34 cellular contexts compared by ENCODE assay signal in genomic region chr13:112098699-112099098, GRCh38. TPM values are rescaled to one million over a fixed set of nuclear protein-coding genes. Genes with fewer than 3 reads are reported as not detected.
"Had no signal": no experiment of that assay in that cellular context is flagged by ENCODE, and none has a peak within 500 bp of the region (broad histone marks: within the 10 kb centered on the region; RNA-seq: fewer than 3 reads in every experiment).

No MANE protein-coding gene starts in this region.

- H3K9me3 ChIP-seq: ascending aorta, breast epithelium, gastrocnemius medialis, heart left ventricle had no signal

- H3K4me1 Mint-ChIP-seq: activated CD4-positive, alpha-beta memory T cell treated with anti-CD3 and anti-CD28 coated beads, Interleukin-2, amount 10 ng/mL, durations not matched to agents 7 days and 5 days; activated CD4-positive, alpha-beta T cell treated with anti-CD3 and anti-CD28 coated beads, Interleukin-2, amount 10 ng/mL, durations not matched to agents 7 days and 5 days; activated naive CD4-positive, alpha-beta T cell treated with anti-CD3 and anti-CD28 coated beads, Interleukin-2, amount 10 ng/mL, durations not matched to agents 7 days and 5 days; activated naive CD8-positive, alpha-beta T cell treated with anti-CD3 and anti-CD28 coated beads, Interleukin-2, amount 10 ng/mL, durations not matched to agents 7 days and 5 days; endodermal cell had no signal

- DNase-seq: activated CD4-positive, alpha-beta memory T cell treated with anti-CD3 and anti-CD28 coated beads, Interleukin-2, amount 10 ng/mL, durations not matched to agents 7 days and 5 days; activated CD4-positive, alpha-beta T cell treated with anti-CD3 and anti-CD28 coated beads for 1 hour; activated CD4-positive, alpha-beta T cell treated with anti-CD3 and anti-CD28 coated beads for 4 hours; activated CD4-positive, alpha-beta T cell treated with anti-CD3 and anti-CD28 coated beads, Interleukin-2, amount 10 ng/mL, durations not matched to agents 7 days and 5 days; activated CD4-positive, alpha-beta T cell treated with anti-CD3 and anti-CD28 coated beads, Interleukin-2, amount 50 U/mL, for 4 hours; activated CD4-positive, CD25-positive, alpha-beta regulatory T cell; activated CD8-positive, alpha-beta memory T cell treated with anti-CD3 and anti-CD28 coated beads, Interleukin-2, amount 50 U/mL, for 48 hours; activated gamma-delta T cell; activated naive CD4-positive, alpha-beta T cell; activated naive CD4-positive, alpha-beta T cell treated with anti-CD3 and anti-CD28 coated beads, Interleukin-2, amount 10 ng/mL, durations not matched to agents 7 days and 5 days; activated naive CD8-positive, alpha-beta T cell treated with anti-CD3 and anti-CD28 coated beads, Interleukin-2, amount 10 ng/mL, durations not matched to agents 7 days and 5 days; activated T-cell treated with anti-CD3 and anti-CD28 coated beads for 4 hours; activated T-cell treated with anti-CD3 and anti-CD28 coated beads, Interleukin-2, amount 50 U/mL, for 24 hours; activated T-cell treated with anti-CD3 and anti-CD28 coated beads, Interleukin-2, amount 50 U/mL, for 72 hours; central memory CD4-positive, alpha-beta T cell; cerebellar nuclear complex; dorsolateral prefrontal cortex; effector memory CD4-positive, alpha-beta T cell; endodermal cell; foreskin keratinocyte; gastrocnemius medialis; glutamatergic neuron; heart left ventricle; T-helper 1 cell; T-helper 17 cell had no signal

- H3K36me3 Mint-ChIP-seq: activated naive CD4-positive, alpha-beta T cell treated with anti-CD3 and anti-CD28 coated beads, Interleukin-2, amount 10 ng/mL, durations not matched to agents 7 days and 5 days; activated naive CD4-positive, alpha-beta T cell treated with anti-CD3 and anti-CD28 coated beads, Interleukin-2, amount 50 U/mL, for 72 hours; activated naive CD8-positive, alpha-beta T cell treated with anti-CD3 and anti-CD28 coated beads, Interleukin-2, amount 10 ng/mL, durations not matched to agents 7 days and 5 days had no signal

- H3K4me3 ChIP-seq: ascending aorta, breast epithelium, cardiac muscle cell, coronary artery, dorsolateral prefrontal cortex, gastrocnemius medialis, heart left ventricle had no signal

- H3K36me3 ChIP-seq: ascending aorta, breast epithelium, cardiac muscle cell, gastrocnemius medialis, heart left ventricle had no signal

- H3K27me3 ChIP-seq: ascending aorta had no signal

- H3K4me1 ChIP-seq: ascending aorta, breast epithelium, foreskin keratinocyte, gastrocnemius medialis had no signal

- ATAC-seq: activated naive CD4-positive, alpha-beta T cell treated with anti-CD3 and anti-CD28 coated beads, Interleukin-2, amount 50 U/mL, for 72 hours; activated T-cell treated with anti-CD3 and anti-CD28 coated beads, Interleukin-2, amount 50 U/mL, for 72 hours; esophagus mucosa; foreskin keratinocyte; gastrocnemius medialis; heart left ventricle; T-helper 17 cell had no signal

- H3K27ac Mint-ChIP-seq: activated CD4-positive, alpha-beta memory T cell treated with anti-CD3 and anti-CD28 coated beads, Interleukin-2, amount 10 ng/mL, durations not matched to agents 7 days and 5 days; activated CD4-positive, alpha-beta T cell treated with anti-CD3 and anti-CD28 coated beads, Interleukin-2, amount 10 ng/mL, durations not matched to agents 7 days and 5 days; activated naive CD4-positive, alpha-beta T cell treated with anti-CD3 and anti-CD28 coated beads, Interleukin-2, amount 10 ng/mL, durations not matched to agents 7 days and 5 days; activated naive CD4-positive, alpha-beta T cell treated with anti-CD3 and anti-CD28 coated beads, Interleukin-2, amount 50 U/mL, for 72 hours; activated naive CD8-positive, alpha-beta T cell treated with anti-CD3 and anti-CD28 coated beads, Interleukin-2, amount 10 ng/mL, durations not matched to agents 7 days and 5 days; activated T-cell treated with anti-CD3 and anti-CD28 coated beads, Interleukin-2, amount 50 U/mL, for 24 hours; activated T-cell treated with anti-CD3 and anti-CD28 coated beads, Interleukin-2, amount 50 U/mL, for 72 hours; dendritic cell treated with granulocyte-macrophage colony-stimulating factor and Interleukin-4, amounts not matched to agents 40 ng/mL and 50 ng/mL, for 4 days; endodermal cell; T-helper 17 cell had no signal

- H3K4me3 Mint-ChIP-seq: activated CD4-positive, alpha-beta memory T cell treated with anti-CD3 and anti-CD28 coated beads, Interleukin-2, amount 10 ng/mL, durations not matched to agents 7 days and 5 days; activated CD4-positive, alpha-beta T cell treated with anti-CD3 and anti-CD28 coated beads, Interleukin-2, amount 10 ng/mL, durations not matched to agents 7 days and 5 days; activated naive CD4-positive, alpha-beta T cell treated with anti-CD3 and anti-CD28 coated beads, Interleukin-2, amount 10 ng/mL, durations not matched to agents 7 days and 5 days; activated naive CD8-positive, alpha-beta T cell treated with anti-CD3 and anti-CD28 coated beads, Interleukin-2, amount 10 ng/mL, durations not matched to agents 7 days and 5 days; activated T-cell treated with anti-CD3 and anti-CD28 coated beads, Interleukin-2, amount 50 U/mL, for 24 hours; activated T-cell treated with anti-CD3 and anti-CD28 coated beads, Interleukin-2, amount 50 U/mL, for 72 hours; brain; dendritic cell treated with granulocyte-macrophage colony-stimulating factor and Interleukin-4, amounts not matched to agents 40 ng/mL and 50 ng/mL, for 4 days; endodermal cell; T-helper 17 cell had no signal

- H3K27ac ChIP-seq: ascending aorta, breast epithelium, cardiac muscle cell, coronary artery, foreskin keratinocyte, gastrocnemius medialis, heart left ventricle had no signal

- H3K9me3 Mint-ChIP-seq: activated CD4-positive, alpha-beta memory T cell treated with anti-CD3 and anti-CD28 coated beads, Interleukin-2, amount 10 ng/mL, durations not matched to agents 7 days and 5 days; activated CD4-positive, alpha-beta T cell treated with anti-CD3 and anti-CD28 coated beads, Interleukin-2, amount 10 ng/mL, durations not matched to agents 7 days and 5 days; activated naive CD4-positive, alpha-beta T cell treated with anti-CD3 and anti-CD28 coated beads, Interleukin-2, amount 10 ng/mL, durations not matched to agents 7 days and 5 days; activated naive CD4-positive, alpha-beta T cell treated with anti-CD3 and anti-CD28 coated beads, Interleukin-2, amount 50 U/mL, for 72 hours; activated naive CD8-positive, alpha-beta T cell treated with anti-CD3 and anti-CD28 coated beads, Interleukin-2, amount 10 ng/mL, durations not matched to agents 7 days and 5 days; activated T-cell treated with anti-CD3 and anti-CD28 coated beads, Interleukin-2, amount 50 U/mL, for 24 hours; activated T-cell treated with anti-CD3 and anti-CD28 coated beads, Interleukin-2, amount 50 U/mL, for 72 hours; dendritic cell treated with granulocyte-macrophage colony-stimulating factor and Interleukin-4, amounts not matched to agents 40 ng/mL and 50 ng/mL, for 4 days; endodermal cell had no signal

RNA-seq across cellular contexts. Expression of gene SOX1, which starts 31.8 kb away (rescaled TPM):
- total RNA-seq: activated CD4-positive, alpha-beta memory T cell treated with anti-CD3 and anti-CD28 coated beads, Interleukin-2, amount 10 ng/mL, durations not matched to agents 7 days and 5 days; activated CD4-positive, alpha-beta T cell treated with anti-CD3 and anti-CD28 coated beads, Interleukin-2, amount 10 ng/mL, durations not matched to agents 7 days and 5 days; activated naive CD4-positive, alpha-beta T cell treated with anti-CD3 and anti-CD28 coated beads, Interleukin-2, amount 50 U/mL, for 72 hours; activated naive CD8-positive, alpha-beta T cell treated with anti-CD3 and anti-CD28 coated beads, Interleukin-2, amount 10 ng/mL, durations not matched to agents 7 days and 5 days; ascending aorta; breast epithelium; cardiac muscle cell; endodermal cell; epithelial cell of proximal tubule; esophagus mucosa; foreskin keratinocyte; gastrocnemius medialis; heart left ventricle; T-helper 17 cell had no signal
- polyA plus RNA-seq: cardiac muscle cell, foreskin keratinocyte, heart left ventricle had no signal
